Comparison of ENCODE assay signal across 11 cellular contexts in the genomic region with DNA sequence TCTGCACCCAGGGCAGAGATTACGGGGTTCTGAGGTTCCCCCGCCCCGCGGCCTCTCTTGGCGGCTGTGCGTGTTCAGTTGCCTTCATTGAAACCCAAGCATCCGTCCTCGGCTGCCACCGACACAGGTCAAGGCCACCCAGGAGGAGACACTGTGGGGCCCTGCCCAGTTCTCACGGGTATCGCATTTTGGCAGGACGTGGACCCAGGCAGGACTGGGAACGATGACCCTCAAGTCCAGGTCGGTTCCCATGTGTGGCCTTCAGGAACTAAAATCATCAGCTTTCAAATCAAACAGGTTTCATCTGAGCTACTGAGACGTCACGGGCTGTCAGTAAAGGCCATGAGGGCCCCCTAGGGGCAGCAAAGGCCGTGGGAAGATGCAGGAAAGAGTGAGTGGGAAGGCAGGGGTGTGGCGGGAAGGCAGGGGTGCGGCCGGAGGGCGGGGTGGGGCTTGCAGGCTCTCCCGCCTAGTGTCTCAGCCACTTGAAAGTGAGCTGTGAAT. TPM values are rescaled to one million over a fixed set of nuclear protein-coding genes. Genes with fewer than 3 reads are reported as not detected.
DNase-seq lines count a peak whose midpoint lies in the region; ATAC-seq and TF ChIP-seq lines count a peak whose summit lies in the region.
"Had no signal": no experiment of that assay in that cellular context is flagged by ENCODE, and none has a peak within 500 bp of the region (broad histone marks: within the 10 kb centered on the region; RNA-seq: fewer than 3 reads in every experiment).

No MANE protein-coding gene starts in this region.

- H3K79me2 ChIP-seq in hepatocyte = peaks cover 5% of the 10 kb centered on the region

- H3K4me3 ChIP-seq in hepatocyte (no peak overlapping the region), upper lobe of right lung (no peak overlapping the region)
- H3K4me3 ChIP-seq: HAP-1 had no signal

- WGBS in hepatocyte (ENCODE audit: low lambda C conversion rate, missing lambda C conversion rate) = 83% methylated on average over 18 of the region's 22 CpGs

- H3K4me3 Mint-ChIP-seq in natural killer cell treated with Interleukin-12 subunit alpha and Interleukin-12 subunit beta and Interleukin-15 and Interleukin-18, amount 100 ng/mL, for 72 hours = no peak overlapping the region
- H3K4me3 Mint-ChIP-seq in natural killer cell = no peak overlapping the region

- ATAC-seq in natural killer cell treated with Interleukin-12 subunit alpha and Interleukin-12 subunit beta and Interleukin-15 and Interleukin-18, amount 100 ng/mL, for 72 hours = no peak
- ATAC-seq in natural killer cell = no peak
- peak; percentile 46 for ATAC-seq in upper lobe of right lung
- no peak for ATAC-seq in HG02642 (IDR thresholded peaks at IDR 0.05; ENCODE audit: poor library complexity, unreplicated experiment)

- H3K4me1 Mint-ChIP-seq in natural killer cell treated with Interleukin-12 subunit alpha and Interleukin-12 subunit beta and Interleukin-15 and Interleukin-18, amount 100 ng/mL, for 72 hours (ENCODE audit: low read depth in 2 of 2) = peaks cover 20 to 22% of the 10 kb centered on the region in 2 donors
- H3K4me1 Mint-ChIP-seq in natural killer cell = peaks cover 15 to 19% of the 10 kb centered on the region in 2 donors

- H3K36me3 ChIP-seq in hepatocyte (replicated peaks; ENCODE audit: insufficient read depth, low read depth) (no peaks in the 10 kb centered on the region), upper lobe of right lung (no peaks in the 10 kb centered on the region)
- H3K36me3 ChIP-seq: HAP-1 had no signal

- intact Hi-C loops in natural killer cell (cut with micrococcal nuclease) (no loop called here), upper lobe of right lung (cut with DNase I) (no loop called here)

- H3K27me3 ChIP-seq in hepatocyte (no peaks in the 10 kb centered on the region), upper lobe of right lung (peaks cover 24% of the 10 kb centered on the region)

- peaks cover 0 to 2% of the 10 kb centered on the region in 2 donors for H3K27me3 Mint-ChIP-seq in natural killer cell treated with Interleukin-12 subunit alpha and Interleukin-12 subunit beta and Interleukin-15 and Interleukin-18, amount 100 ng/mL, for 72 hours
- peaks cover 0 to 11% of the 10 kb centered on the region in 2 donors for H3K27me3 Mint-ChIP-seq in natural killer cell (ENCODE audit: low read depth in 2 of 2)

- DNase-seq in natural killer cell treated with Interleukin-12 subunit alpha and Interleukin-12 subunit beta and Interleukin-15 and Interleukin-18, amount 100 ng/mL, for 72 hours (ENCODE audit: low spot score) = peak; percentile 56
- DNase-seq in natural killer cell (no peak), SK-MEL-5 (ENCODE audit: low read depth, low spot score) (peak; percentile 57), hepatocyte (ENCODE audit: low spot score) (no peak), upper lobe of right lung (peak; percentile 54), GM20000 (ENCODE audit: low spot score) (no peak), NCI-H2081 (lab: John Stamatoyannopoulos, UW) (no peak)
- DNase-seq: DMS79 treated with DMSO at 0.1 percent for 48 hours, NCI-H1048 had no signal

- H3K9me3 ChIP-seq in hepatocyte (ENCODE audit: low read depth) (no peaks in the 10 kb centered on the region), upper lobe of right lung (no peaks in the 10 kb centered on the region)
- H3K9me3 ChIP-seq: HAP-1 had no signal

- TF ChIP-seq CTCF in natural killer cell (IDR thresholded peaks at IDR 0.05) = no peak
- TF ChIP-seq CTCF in hepatocyte (IDR thresholded peaks at IDR 0.05; ENCODE audit: poor library complexity) = peak; percentile 8
- no peak for TF ChIP-seq CTCF in upper lobe of right lung (IDR thresholded peaks at IDR 0.05)
- no peak for TF ChIP-seq CTCF in GM20000 (IDR thresholded peaks at IDR 0.05; ENCODE audit: extremely low read depth, missing control alignments)

- no peaks in the 10 kb centered on the region for H3K36me3 Mint-ChIP-seq in natural killer cell treated with Interleukin-12 subunit alpha and Interleukin-12 subunit beta and Interleukin-15 and Interleukin-18, amount 100 ng/mL, for 72 hours
- H3K36me3 Mint-ChIP-seq in natural killer cell = no peaks in the 10 kb centered on the region

- in situ Hi-C loops in SK-MEL-5 (cut with HindIII; ENCODE audit: low pct_unique_long_range_greater_than_20kb, low sequenced_read_pairs) = no loop called here

- H3K4me2 ChIP-seq in hepatocyte = no peak overlapping the region

- H3K27ac ChIP-seq in hepatocyte (no peak overlapping the region), upper lobe of right lung (no peak overlapping the region)

- H4K20me1 ChIP-seq in hepatocyte (ENCODE audit: insufficient read depth, poor library complexity, severe bottlenecking) = no peaks in the 10 kb centered on the region

- no peak overlapping the region for H3K27ac Mint-ChIP-seq in natural killer cell treated with Interleukin-12 subunit alpha and Interleukin-12 subunit beta and Interleukin-15 and Interleukin-18, amount 100 ng/mL, for 72 hours
- no peak overlapping the region for H3K27ac Mint-ChIP-seq in natural killer cell

- H3K9me2 ChIP-seq in hepatocyte (replicated peaks; ENCODE audit: insufficient read depth) = no peaks in the 10 kb centered on the region

- no peaks in the 10 kb centered on the region for H3K9me3 Mint-ChIP-seq in natural killer cell treated with Interleukin-12 subunit alpha and Interleukin-12 subunit beta and Interleukin-15 and Interleukin-18, amount 100 ng/mL, for 72 hours
- no peaks in the 10 kb centered on the region for H3K9me3 Mint-ChIP-seq in natural killer cell

- H2AFZ ChIP-seq in hepatocyte = no peak overlapping the region

- no peaks in the 10 kb centered on the region for H3K4me1 ChIP-seq in hepatocyte (ENCODE audit: insufficient read depth)
- peaks cover 4% of the 10 kb centered on the region for H3K4me1 ChIP-seq in upper lobe of right lung
- H3K4me1 ChIP-seq: HAP-1 had no signal

RNA-seq across cellular contexts. Expression of a gene that starts 7.0 kb away (rescaled TPM):
- total RNA-seq in natural killer cell treated with Interleukin-12 subunit alpha and Interleukin-12 subunit beta and Interleukin-15 and Interleukin-18, amount 100 ng/mL, for 72 hours = 10 to 100 TPM; 31.0 to 34.6 TPM
- 10 to 100 TPM; 52.9 to 62.3 (median 61.5) TPM for total RNA-seq in natural killer cell
- 21.7 and 24.1 TPM in 2 replicates for total RNA-seq in SK-MEL-5 (2014; rRNA removed; shearing (Covaris generic))
- polyA plus RNA-seq in SK-MEL-5 (2015; cell fraction: cytosol; rRNA removed) = 24.3 and 26.3 TPM in 2 replicates
- polyA plus RNA-seq in SK-MEL-5 (2015; cell fraction: nucleus; rRNA removed) = 27.2 and 32.2 TPM in 2 replicates
- total RNA-seq in hepatocyte = 20.7 and 26.7 TPM in 2 replicates
- polyA plus RNA-seq in hepatocyte = 23.6 and 28.9 TPM in 2 replicates
- total RNA-seq in upper lobe of right lung = 19.9 TPM

RNA-seq across cellular contexts. Expression of a gene that starts 49.8 kb away (rescaled TPM):
- total RNA-seq in natural killer cell treated with Interleukin-12 subunit alpha and Interleukin-12 subunit beta and Interleukin-15 and Interleukin-18, amount 100 ng/mL, for 72 hours = 10 to 100 TPM; 13.3 to 19.4 TPM
- total RNA-seq in natural killer cell = 10 to 100 TPM; 18.3 to 27.8 (median 18.5) TPM
- 8.0 and 10.0 TPM in 2 replicates for total RNA-seq in SK-MEL-5 (2014; rRNA removed; shearing (Covaris generic))
- polyA plus RNA-seq in SK-MEL-5 (2015; cell fraction: cytosol; rRNA removed) = 10.1 and 12.6 TPM in 2 replicates
- 31.4 and 36.7 TPM in 2 replicates for polyA plus RNA-seq in SK-MEL-5 (2015; cell fraction: nucleus; rRNA removed)
- total RNA-seq in hepatocyte = 5.3 and 6.2 TPM in 2 replicates
- polyA plus RNA-seq in hepatocyte = 3.5 and 5.5 TPM in 2 replicates
- total RNA-seq in upper lobe of right lung = 8.5 TPM

RNA-seq across cellular contexts. Expression of a gene that starts 50.1 kb away (rescaled TPM):
- 10 to 100 TPM; 46.6 to 59.4 TPM for total RNA-seq in natural killer cell treated with Interleukin-12 subunit alpha and Interleukin-12 subunit beta and Interleukin-15 and Interleukin-18, amount 100 ng/mL, for 72 hours
- total RNA-seq in natural killer cell (10 to 100 TPM; 37.1 to 60.2 (median 51.8) TPM), hepatocyte (7.7 and 12.7 TPM in 2 replicates), upper lobe of right lung (61.0 TPM)
- 10.6 and 19.6 TPM in 2 replicates for total RNA-seq in SK-MEL-5 (2014; rRNA removed; shearing (Covaris generic))
- 28.0 and 29.6 TPM in 2 replicates for polyA plus RNA-seq in SK-MEL-5 (2015; cell fraction: cytosol; rRNA removed)
- 25.5 and 63.9 TPM in 2 replicates for polyA plus RNA-seq in SK-MEL-5 (2015; cell fraction: nucleus; rRNA removed)
- polyA plus RNA-seq in hepatocyte = 22.6 and 25.2 TPM in 2 replicates

Comparison
In these comparisons a context has a peak if more than half of its experiments do, and no peak if none do; other contexts are left out.
1. DNase-seq: peak in natural killer cell treated with Interleukin-12 subunit alpha and Interleukin-12 subunit beta and Interleukin-15 and Interleukin-18, amount 100 ng/mL, for 72 hours (single experiment), SK-MEL-5 (single experiment) and upper lobe of right lung (single experiment); none in natural killer cell (single experiment), hepatocyte (single experiment), GM20000 (single experiment) and NCI-H2081 (0 of 2).